Comparison of ENCODE assay signal across 20 cellular contexts in the genomic region with DNA sequence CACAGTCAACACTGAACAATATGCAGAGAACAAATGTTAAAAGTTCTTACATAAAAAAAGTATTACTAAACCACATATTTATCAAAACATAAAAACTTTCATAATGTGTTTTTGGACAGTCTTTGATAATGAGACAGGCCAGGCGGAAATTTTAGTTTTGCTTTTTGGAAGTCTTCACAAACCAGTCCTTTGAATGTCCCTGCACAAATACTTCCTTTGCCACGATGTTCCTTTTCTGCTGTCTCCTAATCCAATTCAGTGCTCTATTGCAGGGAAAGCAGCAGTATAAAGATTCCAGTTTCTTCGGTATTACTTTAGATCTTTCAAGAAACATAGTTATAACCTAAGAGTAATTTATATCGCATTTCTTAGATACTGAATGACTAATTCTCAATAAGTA.
"Had no signal": no experiment of that assay in that cellular context is flagged by ENCODE, and none has a peak within 500 bp of the region (broad histone marks: within the 10 kb centered on the region; RNA-seq: fewer than 3 reads in every experiment).

No MANE protein-coding gene starts in this region.

- H3K9me3 ChIP-seq: adrenal gland, left lung, psoas muscle, right lobe of liver, thoracic aorta, upper lobe of right lung had no signal

- FAIRE-seq: colon, keratinocyte had no signal

- H3K9me3 Mint-ChIP-seq: activated CD8-positive, alpha-beta T cell treated with anti-CD3 and anti-CD28 coated beads for 36 hours; activated T-cell treated with anti-CD3 and anti-CD28 coated beads, Interleukin-2, amount 50 U/mL, for 4 hours; memory B cell; nephron; stimulated activated naive CD8-positive, alpha-beta T cell treated with anti-CD3 and anti-CD28 coated beads, Interleukin-15, amount 100 ng/mL, for 72 hours had no signal

- H3K36me3 ChIP-seq: adrenal gland, cardiac muscle cell, left lung, right lobe of liver, thoracic aorta, upper lobe of right lung had no signal

- H3K4me3 ChIP-seq: adrenal gland, cardiac muscle cell, left lung, psoas muscle, right lobe of liver, thoracic aorta, upper lobe of right lung had no signal

- H3K27me3 Mint-ChIP-seq: activated CD8-positive, alpha-beta T cell treated with anti-CD3 and anti-CD28 coated beads for 36 hours; memory B cell; stimulated activated naive CD8-positive, alpha-beta T cell treated with anti-CD3 and anti-CD28 coated beads, Interleukin-15, amount 100 ng/mL, for 72 hours; T-helper 17 cell had no signal

- H3K27ac ChIP-seq: adrenal gland, cardiac muscle cell, left lung, psoas muscle, right lobe of liver, thoracic aorta, upper lobe of right lung had no signal

- DNase-seq: activated CD4-positive, alpha-beta T cell treated with anti-CD3 and anti-CD28 coated beads for 4 hours; activated CD8-positive, alpha-beta T cell treated with anti-CD3 and anti-CD28 coated beads for 36 hours; activated effector memory CD4-positive, alpha-beta T cell treated with Interleukin-2 at 50 U/mL for 16 hours; activated naive CD4-positive, alpha-beta T cell treated with anti-CD3 and anti-CD28 coated beads, Interleukin-2, amount 50 U/mL, for 16 hours; activated T-cell treated with anti-CD3 and anti-CD28 coated beads, Interleukin-2, amount 50 U/mL, for 4 hours; adrenal gland; hippocampal formation; left lung; nucleus accumbens; psoas muscle; right lobe of liver; stimulated activated naive CD8-positive, alpha-beta T cell treated with anti-CD3 and anti-CD28 coated beads, Interleukin-15, amount 100 ng/mL, for 72 hours; T-helper 17 cell; upper lobe of right lung had no signal

- ATAC-seq: activated CD8-positive, alpha-beta T cell treated with anti-CD3 and anti-CD28 coated beads for 36 hours; activated T-cell treated with anti-CD3 and anti-CD28 coated beads, Interleukin-2, amount 50 U/mL, for 4 hours; left lung; psoas muscle; right lobe of liver; stimulated activated naive CD8-positive, alpha-beta T cell treated with anti-CD3 and anti-CD28 coated beads, Interleukin-15, amount 100 ng/mL, for 72 hours; T-helper 17 cell; upper lobe of right lung had no signal

- H3K27me3 ChIP-seq: adrenal gland, cardiac muscle cell, left lung, right lobe of liver, upper lobe of right lung had no signal

- H3K4me3 Mint-ChIP-seq: activated CD8-positive, alpha-beta T cell treated with anti-CD3 and anti-CD28 coated beads for 36 hours; activated T-cell treated with anti-CD3 and anti-CD28 coated beads, Interleukin-2, amount 50 U/mL, for 4 hours; memory B cell; nephron; stimulated activated naive CD8-positive, alpha-beta T cell treated with anti-CD3 and anti-CD28 coated beads, Interleukin-15, amount 100 ng/mL, for 72 hours; T-helper 17 cell had no signal

- H3K27ac Mint-ChIP-seq: activated CD8-positive, alpha-beta T cell treated with anti-CD3 and anti-CD28 coated beads for 36 hours; stimulated activated naive CD8-positive, alpha-beta T cell treated with anti-CD3 and anti-CD28 coated beads, Interleukin-15, amount 100 ng/mL, for 72 hours; T-helper 17 cell had no signal
